ENCODE assay signal across 1 cellular context in the genomic region with DNA sequence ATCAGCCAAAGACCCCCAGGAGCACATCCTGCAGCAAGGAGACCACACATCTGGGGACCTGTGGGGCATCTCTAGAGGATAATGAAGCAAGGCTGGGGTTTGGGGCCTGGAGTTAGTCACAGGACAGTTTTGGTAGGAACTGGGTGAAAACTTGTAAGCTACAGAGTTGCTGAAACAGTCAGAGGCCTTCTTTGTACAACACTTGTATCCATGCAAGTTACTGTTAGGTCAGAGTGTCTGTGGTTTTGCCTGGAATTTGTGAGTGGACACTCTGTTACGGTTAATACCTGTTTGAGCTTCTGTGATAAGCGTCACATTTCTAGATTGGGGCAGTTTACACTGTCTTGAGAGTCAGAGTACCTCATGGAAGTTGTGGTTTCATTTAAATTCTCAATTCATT.
TF ChIP-seq lines count a peak whose summit lies in the region.

No MANE protein-coding gene starts in this region.

TF ChIP-seq in IMR-90, 13 proteins besides CTCF, POLR2A, EP300 and RAD21:
- TF ChIP-seq FOS (IDR thresholded peaks at IDR 0.05; ENCODE audit: low read depth, low read length) (no peak), MAZ (IDR thresholded peaks at IDR 0.05; ENCODE audit: borderline replicate concordance, low read depth, low read length) (no peak), NFE2L2 (IDR thresholded peaks at IDR 0.05; ENCODE audit: low read depth, low read length) (no peak), RFX5 (IDR thresholded peaks at IDR 0.05; ENCODE audit: low read depth, low read length) (no peak), MXI1 (IDR thresholded peaks at IDR 0.05; ENCODE audit: borderline replicate concordance, low read depth, low read length) (no peak), MAFK (IDR thresholded peaks at IDR 0.05; ENCODE audit: low read depth, low read length) (no peak), SMC3 (IDR thresholded peaks at IDR 0.05; ENCODE audit: low read depth, low read length) (no peak)
- TF ChIP-seq, protein P1, sequence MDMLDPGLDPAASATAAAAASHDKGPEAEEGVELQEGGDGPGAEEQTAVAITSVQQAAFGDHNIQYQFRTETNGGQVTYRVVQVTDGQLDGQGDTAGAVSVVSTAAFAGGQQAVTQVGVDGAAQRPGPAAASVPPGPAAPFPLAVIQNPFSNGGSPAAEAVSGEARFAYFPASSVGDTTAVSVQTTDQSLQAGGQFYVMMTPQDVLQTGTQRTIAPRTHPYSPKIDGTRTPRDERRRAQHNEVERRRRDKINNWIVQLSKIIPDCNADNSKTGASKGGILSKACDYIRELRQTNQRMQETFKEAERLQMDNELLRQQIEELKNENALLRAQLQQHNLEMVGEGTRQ (IDR thresholded peaks at IDR 0.05; ENCODE audit: low read depth, low read length): no peak
TF ChIP-seq in IMR-90: peak in this region for 0.
